1 cellular context compared by ENCODE assay signal in genomic region chr1:223712184-223712855, GRCh38.
TF ChIP-seq lines count a peak whose summit lies in the region.

CAPN2 (plus strand) TSS chr1:223712539; CDS start chr1:223712641, 102 bp downstream.

TF ChIP-seq in HEK293, 187 proteins besides CTCF, POLR2A, EP300 and RAD21 (continued from another document and continues in another):
- no peak for TF ChIP-seq ZNF398 (tag by site-specific recombination; IDR thresholded peaks at IDR 0.05)
- peak; percentile 13; the same call in 1 of the 2 replicates for TF ChIP-seq ZBTB10 (tag by site-specific recombination; IDR thresholded peaks at IDR 0.05)
- TF ChIP-seq ZBTB21 (tag by site-specific recombination; IDR thresholded peaks at IDR 0.05), result no peak
- TF ChIP-seq ZNF530 (tag by site-specific recombination; IDR thresholded peaks at IDR 0.05; ENCODE audit: low read depth), result no peak
- no peak for TF ChIP-seq ZNF362 (tag by site-specific recombination; IDR thresholded peaks at IDR 0.05)
- no peak for TF ChIP-seq ZNF837 (tag by site-specific recombination; IDR thresholded peaks at IDR 0.05)
- 0 out of 2 replicates have a peak, but pooled peaks have one; percentile 22 for TF ChIP-seq SP3 (tag by site-specific recombination; IDR thresholded peaks at IDR 0.05)
- peak; percentile 72 for TF ChIP-seq ZNF76 (tag by site-specific recombination; IDR thresholded peaks at IDR 0.05; ENCODE audit: borderline replicate concordance, low read depth)
- TF ChIP-seq ZNF658 (tag by site-specific recombination; IDR thresholded peaks at IDR 0.05), result no peak
- no peak for TF ChIP-seq OVOL3 (tag by site-specific recombination; IDR thresholded peaks at IDR 0.05)
- no peak for TF ChIP-seq ZNF214 (tag by site-specific recombination; IDR thresholded peaks at IDR 0.05; ENCODE audit: borderline replicate concordance)
- TF ChIP-seq ZNF571 (tag by site-specific recombination; IDR thresholded peaks at IDR 0.05), result no peak
- peak; percentile 73; the same call in 1 of the 2 replicates for TF ChIP-seq HOXD13 (CRISPR knock-in tag; IDR thresholded peaks at IDR 0.05; ENCODE audit: borderline replicate concordance)
- TF ChIP-seq ZNF501 (tag by site-specific recombination; IDR thresholded peaks at IDR 0.05), result no peak
- TF ChIP-seq ZSCAN30 (tag by site-specific recombination; IDR thresholded peaks at IDR 0.05), result peak; percentile 96
- no peak for TF ChIP-seq RBAK (tag by site-specific recombination; IDR thresholded peaks at IDR 0.05)
- no peak for TF ChIP-seq ZFP41 (tag by site-specific recombination; IDR thresholded peaks at IDR 0.05; ENCODE audit: borderline replicate concordance)
- 0 out of 2 replicates have a peak, but pooled peaks have one; percentile 37 for TF ChIP-seq INSM2 (tag by site-specific recombination; IDR thresholded peaks at IDR 0.05)
- peak; percentile 100 for TF ChIP-seq ZNF560 (tag by site-specific recombination; IDR thresholded peaks at IDR 0.05; ENCODE audit: borderline replicate concordance)
- peak; percentile 64; the same call in 1 of the 2 replicates for TF ChIP-seq ZFP37 (tag by site-specific recombination; IDR thresholded peaks at IDR 0.05)
- TF ChIP-seq PRDM2 (tag by site-specific recombination; IDR thresholded peaks at IDR 0.05; ENCODE audit: borderline replicate concordance), result no peak
- TF ChIP-seq ZNF146 (tag by site-specific recombination; IDR thresholded peaks at IDR 0.05), result no peak
- TF ChIP-seq ZNF324 (tag by site-specific recombination; IDR thresholded peaks at IDR 0.05), result peak; percentile 37; the same call in 1 of the 2 replicates
- TF ChIP-seq ZSCAN5A (tag by site-specific recombination; IDR thresholded peaks at IDR 0.05), result peak; percentile 88; the same call in 1 of the 2 replicates
- TF ChIP-seq ZNF416 (tag by site-specific recombination; IDR thresholded peaks at IDR 0.05), result no peak
- no peak; the same call in 1 of the 2 replicates for TF ChIP-seq ZNF10 (tag by site-specific recombination; IDR thresholded peaks at IDR 0.05)
- TF ChIP-seq KLF10 (tag by site-specific recombination; IDR thresholded peaks at IDR 0.05), result peak; percentile 42; the same call in 1 of the 2 replicates
- no peak for TF ChIP-seq ZBTB11 (tag by site-specific recombination; conservative IDR thresholded peaks at IDR 0.05; ENCODE audit: low read depth)
- TF ChIP-seq ZNF747 (tag by site-specific recombination; IDR thresholded peaks at IDR 0.05), result no peak
- TF ChIP-seq HOXC10 (CRISPR knock-in tag; IDR thresholded peaks at IDR 0.05), result no peak
- TF ChIP-seq ZNF18 (tag by site-specific recombination; IDR thresholded peaks at IDR 0.05), result no peak
- TF ChIP-seq KLF8 (tag by site-specific recombination; IDR thresholded peaks at IDR 0.05), result peak; percentile 88; the same call in 1 of the 2 replicates
- TF ChIP-seq ZNF26 (tag by site-specific recombination; IDR thresholded peaks at IDR 0.05), result no peak
